2 cellular contexts compared by ENCODE assay signal in the genomic region with DNA sequence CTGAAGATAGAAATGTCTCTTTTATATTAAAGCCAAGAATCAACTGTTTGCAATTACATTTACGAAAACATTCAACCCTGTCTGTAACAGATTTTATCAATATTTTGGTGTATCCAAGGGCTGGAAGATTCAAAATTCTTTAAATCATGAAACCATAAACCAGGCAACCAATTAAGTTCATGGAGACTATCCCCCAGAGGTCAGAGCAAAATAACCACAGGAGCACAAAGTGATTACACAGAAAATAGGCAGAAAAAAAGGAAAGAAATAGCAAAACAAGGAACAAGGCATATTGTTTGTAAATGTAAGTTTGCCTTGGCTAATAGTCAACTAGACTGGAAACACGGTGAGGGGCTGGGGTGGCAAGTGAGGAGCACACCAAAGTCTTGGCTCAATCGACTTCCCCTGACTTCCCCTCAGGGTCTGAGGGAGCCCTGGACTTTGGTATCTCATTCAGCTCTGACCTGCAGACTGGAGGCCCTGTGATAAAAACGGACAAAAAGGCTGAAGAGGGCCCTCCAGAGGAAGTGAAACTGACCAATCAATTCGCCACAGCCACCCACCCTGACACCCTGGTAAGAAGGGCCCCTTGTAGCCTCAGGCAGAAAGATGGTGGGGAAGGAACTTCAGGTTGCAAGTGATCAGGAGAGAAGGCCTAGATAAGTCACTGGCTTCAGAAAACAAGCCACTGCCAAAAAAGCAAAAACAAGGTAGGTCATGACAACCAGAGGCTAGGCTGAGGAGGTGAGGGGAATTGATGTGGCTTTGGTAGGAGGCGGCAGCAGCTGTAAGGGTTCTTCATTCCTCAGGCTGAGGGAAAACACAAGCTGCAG.
TF ChIP-seq lines count a peak whose summit lies in the region.

No MANE protein-coding gene starts in this region.

TF ChIP-seq in endothelial cell of umbilical vein, 7 proteins besides CTCF, POLR2A, EP300 and RAD21:
- TF ChIP-seq EZH2 (IDR thresholded peaks at IDR 0.05; ENCODE audit: borderline replicate concordance, low read depth, low read length, severe bottlenecking): no peak
- TF ChIP-seq, protein P1, sequence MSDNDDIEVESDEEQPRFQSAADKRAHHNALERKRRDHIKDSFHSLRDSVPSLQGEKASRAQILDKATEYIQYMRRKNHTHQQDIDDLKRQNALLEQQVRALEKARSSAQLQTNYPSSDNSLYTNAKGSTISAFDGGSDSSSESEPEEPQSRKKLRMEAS (IDR thresholded peaks at IDR 0.05; ENCODE audit: insufficient read depth, insufficient read length): no peak
- TF ChIP-seq GATA2 (IDR thresholded peaks at IDR 0.05; ENCODE audit: insufficient read depth, insufficient read length, low read depth, low read length): no peak
- TF ChIP-seq POLR2AphosphoS5 (IDR thresholded peaks at IDR 0.05; ENCODE audit: insufficient read depth, low read depth, low read length): no peak

TF ChIP-seq in neural cell, 6 proteins besides CTCF, POLR2A, EP300 and RAD21:
- no peak for TF ChIP-seq SMC3 (conservative IDR thresholded peaks at IDR 0.05; ENCODE audit: poor library complexity)
- TF ChIP-seq MXI1 (conservative IDR thresholded peaks at IDR 0.05; ENCODE audit: poor library complexity, severe bottlenecking): no peak
- TF ChIP-seq EZH2 (IDR thresholded peaks at IDR 0.05; ENCODE audit: borderline replicate concordance, insufficient read depth, low read length, poor library complexity, severe bottlenecking): no peak
- no peak for TF ChIP-seq TAF1 (IDR thresholded peaks at IDR 0.05; ENCODE audit: low read depth)
- no peak for TF ChIP-seq POLR2AphosphoS5 (IDR thresholded peaks at IDR 0.05)
